18 cellular contexts compared by ENCODE assay signal in genomic region chr4:3059090-3059428, GRCh38. TPM values are rescaled to one million over a fixed set of nuclear protein-coding genes. Genes with fewer than 3 reads are reported as not detected.
DNase-seq lines count a peak whose midpoint lies in the region; ATAC-seq, FAIRE-seq and TF ChIP-seq lines count a peak whose summit lies in the region.
"Had no signal": no experiment of that assay in that cellular context is flagged by ENCODE, and none has a peak within 500 bp of the region (broad histone marks: within the 10 kb centered on the region; RNA-seq: fewer than 3 reads in every experiment).

No MANE protein-coding gene starts in this region.

- H3K9me3 ChIP-seq in left lung (peaks cover 0 to 18% of the 10 kb centered on the region in 2 donors), HepG2 (ENCODE audit: low read length) (peaks cover 25% of the 10 kb centered on the region), tibial artery (no peaks in the 10 kb centered on the region)
- H3K9me3 ChIP-seq: BE2C, SJSA1 had no signal

- no peak overlapping the region for H3K4me2 ChIP-seq in HepG2 (ENCODE audit: low read depth, low read length)

- TF ChIP-seq CTCF in left lung (IDR thresholded peaks at IDR 0.05) (no peak), HepG2 (CRISPR knock-in tag; IDR thresholded peaks at IDR 0.05) (no peak), tibial artery (IDR thresholded peaks at IDR 0.05) (no peak)

- H3K36me3 ChIP-seq in left lung (no peaks in the 10 kb centered on the region), HepG2 (replicated peaks in 1 of 2; ENCODE audit: control insufficient read depth in 1 of 2, insufficient read depth in 2 of 2, low read length in 2 of 2) (no peaks in the 10 kb centered on the region), tibial artery (no peaks in the 10 kb centered on the region)
- H3K36me3 ChIP-seq: BE2C, SJSA1 had no signal

- H3K4me3 ChIP-seq in left lung (no peak overlapping the region), HepG2 (replicated peaks in 1 of 3; ENCODE audit: insufficient read depth in 1 of 3, low read depth in 2 of 3, low read length in 3 of 3) (no peak overlapping the region), tibial artery (no peak overlapping the region)
- H3K4me3 ChIP-seq: coronary artery, SJSA1 had no signal

- no peak overlapping the region for H3K9ac ChIP-seq in HepG2 (ENCODE audit: insufficient read depth, low read depth, low read length)

- H3K79me2 ChIP-seq in HepG2 (ENCODE audit: insufficient read depth, low read length), result no peaks in the 10 kb centered on the region

- FAIRE-seq in HepG2 (lab: Jason Lieb, UNC), result no peak

- no peak for TF ChIP-seq RAD21 in HepG2 (CRISPR knock-in tag; IDR thresholded peaks at IDR 0.05)

- 78% methylated on average over 5 of the region's 5 CpGs for WGBS in HepG2 (ENCODE audit: low lambda C conversion rate)

- POLR2A ChIA-PET in HepG2 (lab: Yijun Ruan, JAX), result no interaction called here

- no peak overlapping the region for H2AFZ ChIP-seq in HepG2 (ENCODE audit: low read length)

- BruUV-seq in HepG2 (replicated peaks; lab: Mats Ljungman, UMichigan), result no TSS peak

- in situ Hi-C loops in HepG2 (cut with HindIII; ENCODE audit: extremely low pct_ligation_motif_present, low pct_unique_long_range_greater_than_20kb), result no loop called here

- H3K27ac ChIP-seq in left lung, result no peak overlapping the region
- no peak overlapping the region for H3K27ac ChIP-seq in HepG2 (ENCODE audit: extremely low read length, insufficient read depth, low read length)
- no peak overlapping the region for H3K27ac ChIP-seq in tibial artery
- H3K27ac ChIP-seq: coronary artery, SJSA1 had no signal

- H3K4me1 ChIP-seq in left lung (peaks cover 0 to 40% of the 10 kb centered on the region in 2 donors), HepG2 (ENCODE audit: insufficient read depth, low read length) (no peaks in the 10 kb centered on the region), tibial artery (no peaks in the 10 kb centered on the region)
- H3K4me1 ChIP-seq: BE2C, SJSA1 had no signal

- H4K20me1 ChIP-seq in HepG2 (ENCODE audit: insufficient read depth, low read length), result no peaks in the 10 kb centered on the region

- H3K27me3 ChIP-seq in left lung (no peaks in the 10 kb centered on the region), HepG2 (ENCODE audit: control insufficient read depth in 1 of 2, insufficient read depth in 2 of 2, low read length in 2 of 2) (no peaks in the 10 kb centered on the region; a peak in 1 of 5 replicates), tibial artery (no peaks in the 10 kb centered on the region)
- H3K27me3 ChIP-seq: BE2C, SJSA1 had no signal

- DNase-seq in left lung (no peak), NCI-H69 (lab: John Stamatoyannopoulos, UW) (no peak), COLO668 (lab: John Stamatoyannopoulos, UW; ENCODE audit: unreplicated experiment) (no peak), HepG2 (ENCODE audit: low spot score) (no peak), tibial artery (no peak)
- DNase-seq: activated CD4-positive, alpha-beta T cell treated with anti-CD3 and anti-CD28 coated beads, Interleukin-2, amount 50 U/mL, for 48 hours; activated naive CD8-positive, alpha-beta T cell treated with anti-CD3 and anti-CD28 coated beads for 36 hours; BE2C; foreskin fibroblast; IMR-90; retina had no signal

- TF ChIP-seq EP300 in HepG2 (IDR thresholded peaks at IDR 0.05; ENCODE audit: low read depth in 2 of 2, low read length in 2 of 2), result no peak
- TF ChIP-seq EP300 in HepG2 (CRISPR knock-in tag; IDR thresholded peaks at IDR 0.05; ENCODE audit: borderline replicate concordance), result no peak

- ATAC-seq in GM18498 (IDR thresholded peaks at IDR 0.05; ENCODE audit: unreplicated experiment) (peak; percentile 88), GM21528 (IDR thresholded peaks at IDR 0.05; ENCODE audit: low FRiP score, unreplicated experiment) (peak; percentile 87), HG03520 (IDR thresholded peaks at IDR 0.05; ENCODE audit: unreplicated experiment) (peak; percentile 61), left lung (peak; percentile 60), HepG2 (no peak)
- ATAC-seq: HCT116 had no signal

- TF ChIP-seq POLR2A in HepG2 (IDR thresholded peaks at IDR 0.05; ENCODE audit: insufficient read depth in 1 of 2, low read depth in 2 of 2, low read length in 2 of 2), result no peak

- CTCF ChIA-PET in HepG2 (lab: Yijun Ruan, JAX; ENCODE audit: low intra/inter-chr PET ratio, low total read pairs), result no interaction called here

- intact Hi-C loops in left lung (cut with DNase I) (no loop called here), HepG2 (cut with micrococcal nuclease; ENCODE audit: unreplicated experiment) (no loop called here), tibial artery (cut with DNase I; ENCODE audit: low total_unique reads) (no loop called here)

TF ChIP-seq in HepG2, 621 proteins besides CTCF, POLR2A, EP300 and RAD21 (continues in another document):
- TF ChIP-seq SMAD9 (CRISPR knock-in tag; IDR thresholded peaks at IDR 0.05) (no peak), SP4 (CRISPR knock-in tag; IDR thresholded peaks at IDR 0.05) (no peak), ZNF607 (CRISPR knock-in tag; IDR thresholded peaks at IDR 0.05; ENCODE audit: borderline replicate concordance) (no peak), ZNF343 (CRISPR knock-in tag; IDR thresholded peaks at IDR 0.05) (no peak), GMEB2 (CRISPR knock-in tag; IDR thresholded peaks at IDR 0.05; ENCODE audit: low read depth) (no peak), HOXA7 (CRISPR knock-in tag; IDR thresholded peaks at IDR 0.05) (no peak), ZNF713 (CRISPR knock-in tag; IDR thresholded peaks at IDR 0.05) (no peak)

RNA-seq across cellular contexts. Expression of gene HTT-AS, which starts 15.3 kb away (rescaled TPM):
- not detected for total RNA-seq in left lung
- not detected in 2 replicates for total RNA-seq in HepG2 (2016; rRNA removed; fragmentation: Illumina TruSeq; extraction: Trizol)
- total RNA-seq in HepG2 (2016; cell fraction: cytosol; rRNA removed; fragmentation: Illumina TruSeq; extraction: Trizol; ENCODE audit: low read depth), result not detected in 2 replicates
- total RNA-seq in HepG2 (2016; cell fraction: insoluble cytoplasmic fraction; rRNA removed; fragmentation: Illumina TruSeq; extraction: Trizol), result not detected in 2 replicates
- not detected in 2 replicates for total RNA-seq in HepG2 (2016; cell fraction: membrane; rRNA removed; fragmentation: Illumina TruSeq; extraction: Trizol)
- not detected in 2 replicates for total RNA-seq in HepG2 (2016; cell fraction: nucleus; rRNA removed; fragmentation: Illumina TruSeq; extraction: Trizol)
- polyA plus RNA-seq in HepG2 (2011; rRNA removed), result not detected in 2 replicates
- polyA plus RNA-seq in HepG2 (2011; cell fraction: cytosol; rRNA removed), result not detected in 2 replicates
- polyA plus RNA-seq in HepG2 (2011; cell fraction: nucleus; rRNA removed), result not detected in 2 replicates
- not detected in 2 replicates for polyA plus RNA-seq in HepG2 (2012)
- not detected in 2 replicates for polyA plus RNA-seq in HepG2 (2016; cell fraction: cytosol; fragmentation: Illumina TruSeq; extraction: Trizol; ENCODE audit: low read depth)
- not detected in 2 replicates for polyA plus RNA-seq in HepG2 (2016; cell fraction: insoluble cytoplasmic fraction; fragmentation: Illumina TruSeq; extraction: Trizol; ENCODE audit: low read depth)
- not detected in 2 replicates for polyA plus RNA-seq in HepG2 (2016; cell fraction: membrane; fragmentation: Illumina TruSeq; extraction: Trizol; ENCODE audit: low read depth)
- polyA plus RNA-seq in HepG2 (2016; cell fraction: nucleus; fragmentation: Illumina TruSeq; extraction: Trizol; ENCODE audit: insufficient read depth, low read depth), result not detected in 2 replicates
- not detected in 2 replicates for polyA minus RNA-seq in HepG2 (2011; rRNA and poly(A)+ RNA removed; ENCODE audit: low replicate concordance)
- polyA minus RNA-seq in HepG2 (2011; cell fraction: cytosol; rRNA and poly(A)+ RNA removed), result not detected in 2 replicates
- not detected in 2 replicates for polyA minus RNA-seq in HepG2 (2011; cell fraction: nucleus; rRNA and poly(A)+ RNA removed)
- total RNA-seq: activated naive CD8-positive, alpha-beta T cell treated with anti-CD3 and anti-CD28 coated beads for 36 hours; IMR-90; liver; SJSA1 had no signal
- polyA plus RNA-seq: IMR-90, liver had no signal

RNA-seq across cellular contexts. Expression of gene HTT, which starts 15.4 kb away (rescaled TPM):
- total RNA-seq in left lung (10 to 100 TPM; 72.9 to 75.9 TPM), HepG2 (2016; rRNA removed; fragmentation: Illumina TruSeq; extraction: Trizol) (19.5 and 34.3 TPM in 2 replicates)
- 8.9 and 9.0 TPM in 2 replicates for total RNA-seq in HepG2 (2016; cell fraction: cytosol; rRNA removed; fragmentation: Illumina TruSeq; extraction: Trizol; ENCODE audit: low read depth)
- 19.6 and 34.7 TPM in 2 replicates for total RNA-seq in HepG2 (2016; cell fraction: insoluble cytoplasmic fraction; rRNA removed; fragmentation: Illumina TruSeq; extraction: Trizol)
- total RNA-seq in HepG2 (2016; cell fraction: membrane; rRNA removed; fragmentation: Illumina TruSeq; extraction: Trizol), result 12.0 and 13.5 TPM in 2 replicates
- 44.5 and 53.3 TPM in 2 replicates for total RNA-seq in HepG2 (2016; cell fraction: nucleus; rRNA removed; fragmentation: Illumina TruSeq; extraction: Trizol)
- 17.5 and 21.0 TPM in 2 replicates for polyA plus RNA-seq in HepG2 (2011; rRNA removed)
- polyA plus RNA-seq in HepG2 (2011; cell fraction: cytosol; rRNA removed), result 8.1 and 12.3 TPM in 2 replicates
- polyA plus RNA-seq in HepG2 (2011; cell fraction: nucleus; rRNA removed), result 77.2 and 88.2 TPM in 2 replicates
- 19.2 and 21.9 TPM in 2 replicates for polyA plus RNA-seq in HepG2 (2012)
- 0.76 and 0.89 TPM in 2 replicates for polyA plus RNA-seq in HepG2 (2016; cell fraction: cytosol; fragmentation: Illumina TruSeq; extraction: Trizol; ENCODE audit: low read depth)
- 11.2 and 16.6 TPM in 2 replicates for polyA plus RNA-seq in HepG2 (2016; cell fraction: insoluble cytoplasmic fraction; fragmentation: Illumina TruSeq; extraction: Trizol; ENCODE audit: low read depth)
- polyA plus RNA-seq in HepG2 (2016; cell fraction: membrane; fragmentation: Illumina TruSeq; extraction: Trizol; ENCODE audit: low read depth), result 1.9 and 2.0 TPM in 2 replicates
- polyA plus RNA-seq in HepG2 (2016; cell fraction: nucleus; fragmentation: Illumina TruSeq; extraction: Trizol; ENCODE audit: insufficient read depth, low read depth), result 51.6 and 58.9 TPM in 2 replicates
- 75.1 and 127 TPM in 2 replicates for polyA minus RNA-seq in HepG2 (2011; rRNA and poly(A)+ RNA removed; ENCODE audit: low replicate concordance)
- 57.9 and 59.9 TPM in 2 replicates for polyA minus RNA-seq in HepG2 (2011; cell fraction: cytosol; rRNA and poly(A)+ RNA removed)
- 131 and 135 TPM in 2 replicates for polyA minus RNA-seq in HepG2 (2011; cell fraction: nucleus; rRNA and poly(A)+ RNA removed)
